In genomic region chr20:57716893-57717292, GRCh38 we compare ENCODE assay signal across 19 cellular contexts. TPM values are rescaled to one million over a fixed set of nuclear protein-coding genes. Genes with fewer than 3 reads are reported as not detected.
DNase-seq lines count a peak whose midpoint lies in the region; ATAC-seq and TF ChIP-seq lines count a peak whose summit lies in the region.
"Had no signal": no experiment of that assay in that cellular context is flagged by ENCODE, and none has a peak within 500 bp of the region (broad histone marks: within the 10 kb centered on the region; RNA-seq: fewer than 3 reads in every experiment).

No MANE protein-coding gene starts in this region.

- no peaks in the 10 kb centered on the region for H3K9me2 ChIP-seq in PC-3 (replicated peaks; ENCODE audit: low read length)

- no peaks in the 10 kb centered on the region for H3K36me3 ChIP-seq in PC-3 (ENCODE audit: low read depth, low read length)
- no peaks in the 10 kb centered on the region for H3K36me3 ChIP-seq in subcutaneous abdominal adipose tissue (ENCODE audit: control insufficient read depth in 5 of 5, insufficient read depth in 5 of 5, low read length in 5 of 5)
- H3K36me3 ChIP-seq: SJCRH30, thyroid gland had no signal

- no peaks in the 10 kb centered on the region for H4K20me1 ChIP-seq in PC-3 (ENCODE audit: low read length)

- no peaks in the 10 kb centered on the region for H3K9me3 Mint-ChIP-seq in effector memory CD8-positive, alpha-beta T cell
- H3K9me3 Mint-ChIP-seq: activated CD4-positive, alpha-beta memory T cell treated with anti-CD3 and anti-CD28 coated beads, Interleukin-2, amount 10 ng/mL, durations not matched to agents 7 days and 5 days; activated T-cell treated with anti-CD3 and anti-CD28 coated beads, Interleukin-2, amount 50 U/mL, for 24 hours; endodermal cell; stimulated activated effector memory CD8-positive, alpha-beta T cell treated with anti-CD3 and anti-CD28 coated beads, Interleukin-12 subunit alpha, Interleukin-12 subunit beta, amount 100 ng/mL, for 72 hours; T-helper 2 cell treated with Interferon-gamma antibody and Interleukin-4, amounts not matched to agents 5 μg/mL and 100 μg/mL, for 36 hours had no signal

- no peak overlapping the region for H3K4me3 Mint-ChIP-seq in effector memory CD8-positive, alpha-beta T cell
- H3K4me3 Mint-ChIP-seq: activated CD4-positive, alpha-beta memory T cell treated with anti-CD3 and anti-CD28 coated beads, Interleukin-2, amount 10 ng/mL, durations not matched to agents 7 days and 5 days; activated T-cell treated with anti-CD3 and anti-CD28 coated beads, Interleukin-2, amount 50 U/mL, for 24 hours; endodermal cell; stimulated activated effector memory CD8-positive, alpha-beta T cell treated with anti-CD3 and anti-CD28 coated beads, Interleukin-12 subunit alpha, Interleukin-12 subunit beta, amount 100 ng/mL, for 72 hours; T-helper 2 cell treated with Interferon-gamma antibody and Interleukin-4, amounts not matched to agents 5 μg/mL and 100 μg/mL, for 36 hours had no signal

- peaks cover 3% of the 10 kb centered on the region for H3F3A ChIP-seq in PC-3 (ENCODE audit: low read length, unreplicated experiment)

- H3K27me3 ChIP-seq in PC-3 (ENCODE audit: low read length) (no peaks in the 10 kb centered on the region), subcutaneous abdominal adipose tissue (ENCODE audit: control insufficient read depth in 5 of 5, insufficient read depth in 4 of 5, low read length in 5 of 5) (no peaks in the 10 kb centered on the region)
- H3K27me3 ChIP-seq: SJCRH30, thyroid gland had no signal

- BruUV-seq in PC-3 (replicated peaks; lab: Mats Ljungman, UMichigan), result no TSS peak

- CTCF ChIA-PET in PC-3 (lab: Charles Lee), result no interaction called here

- no peaks in the 10 kb centered on the region for H3K9me3 ChIP-seq in PC-3 (ENCODE audit: low read length)
- no peaks in the 10 kb centered on the region for H3K9me3 ChIP-seq in subcutaneous abdominal adipose tissue (ENCODE audit: control insufficient read depth in 5 of 5, low read length in 5 of 5)
- H3K9me3 ChIP-seq: SJCRH30, thyroid gland had no signal

- intact Hi-C loops in PC-3 (cut with micrococcal nuclease), result no loop called here

- H3K36me3 Mint-ChIP-seq in effector memory CD8-positive, alpha-beta T cell (ENCODE audit: insufficient read depth), result peaks cover 8% of the 10 kb centered on the region

- peaks cover 20% of the 10 kb centered on the region for H3K79me2 ChIP-seq in PC-3 (ENCODE audit: low read length)

- POLR2A ChIA-PET in PC-3 (lab: Charles Lee; ENCODE audit: unreplicated experiment), result no interaction called here

- no peak overlapping the region for H2AFZ ChIP-seq in PC-3 (ENCODE audit: low read length)

- H3K4me1 Mint-ChIP-seq in effector memory CD8-positive, alpha-beta T cell (ENCODE audit: low read depth in 2 of 2), result peaks cover 3 to 11% of the 10 kb centered on the region in 2 donors

- peak overlapping the region; percentile 0 to 53 for H3K27ac Mint-ChIP-seq in effector memory CD8-positive, alpha-beta T cell
- H3K27ac Mint-ChIP-seq: activated CD4-positive, alpha-beta memory T cell treated with anti-CD3 and anti-CD28 coated beads, Interleukin-2, amount 10 ng/mL, durations not matched to agents 7 days and 5 days; activated T-cell treated with anti-CD3 and anti-CD28 coated beads, Interleukin-2, amount 50 U/mL, for 24 hours; endodermal cell; stimulated activated effector memory CD8-positive, alpha-beta T cell treated with anti-CD3 and anti-CD28 coated beads, Interleukin-12 subunit alpha, Interleukin-12 subunit beta, amount 100 ng/mL, for 72 hours; T-helper 2 cell treated with Interferon-gamma antibody and Interleukin-4, amounts not matched to agents 5 μg/mL and 100 μg/mL, for 36 hours had no signal

- DNase-seq in PC-3 (no peak), medulla oblongata (ENCODE audit: extremely low spot score) (peak; percentile 45), D341Med (ENCODE audit: low spot score) (no peak), GDM1 (lab: John Stamatoyannopoulos, UW) (no peak), T1000 (lab: John Stamatoyannopoulos, UW) (no peak)
- DNase-seq in effector memory CD8-positive, alpha-beta T cell, result no peak
- DNase-seq: activated CD4-positive, alpha-beta memory T cell treated with anti-CD3 and anti-CD28 coated beads, Interleukin-2, amount 10 ng/mL, durations not matched to agents 7 days and 5 days; activated CD4-positive, CD25-positive, alpha-beta regulatory T cell; activated naive CD4-positive, alpha-beta T cell treated with Interleukin-2 at 50 U/mL for 16 hours; activated T-cell treated with anti-CD3 and anti-CD28 coated beads, Interleukin-2, amount 50 U/mL, for 24 hours; endodermal cell; GOT3; Kasumi-1; NCI-H526; SJCRH30; thyroid gland had no signal

- peaks cover 30 to 53% of the 10 kb centered on the region in 2 donors for H3K27me3 Mint-ChIP-seq in effector memory CD8-positive, alpha-beta T cell

- peaks cover 67% of the 10 kb centered on the region for H3K4me1 ChIP-seq in PC-3 (ENCODE audit: insufficient read depth, low read length)
- H3K4me1 ChIP-seq in subcutaneous abdominal adipose tissue (ENCODE audit: control insufficient read depth in 5 of 5, insufficient read depth in 5 of 5, low read length in 5 of 5), result peaks cover 3 to 53% (median 42%) of the 10 kb centered on the region in 5 donors

- peak overlapping the region; percentile 72 for H3K27ac ChIP-seq in PC-3 (ENCODE audit: low read length)
- peak overlapping the region; percentile 55 for H3K27ac ChIP-seq in subcutaneous abdominal adipose tissue (ENCODE audit: low read depth, low read length)
- H3K27ac ChIP-seq: thyroid gland had no signal

- TF ChIP-seq CTCF in PC-3 (conservative IDR thresholded peaks at IDR 0.05; ENCODE audit: low read depth, low read length), result no peak

- H3K4me3 ChIP-seq in PC-3 (ENCODE audit: low read length) (no peak overlapping the region), subcutaneous abdominal adipose tissue (ENCODE audit: low read depth in 1 of 5, low read length in 5 of 5) (no peak overlapping the region)
- H3K4me3 ChIP-seq: SJCRH30, thyroid gland had no signal

- H3K4me2 ChIP-seq in PC-3 (ENCODE audit: low read length), result 0 out of 2 replicates have a peak overlapping the region, but pooled peaks have one; percentile 9

- ATAC-seq in PC-3, result no peak
- ATAC-seq in effector memory CD8-positive, alpha-beta T cell (replicated peaks), result no peak
- ATAC-seq: stimulated activated effector memory CD8-positive, alpha-beta T cell treated with anti-CD3 and anti-CD28 coated beads, Interleukin-12 subunit alpha, Interleukin-12 subunit beta, amount 100 ng/mL, for 72 hours had no signal

- no peak overlapping the region for H3K9ac ChIP-seq in PC-3 (ENCODE audit: low read length)
- no peak overlapping the region for H3K9ac ChIP-seq in subcutaneous abdominal adipose tissue (ENCODE audit: low read length in 5 of 5)

RNA-seq across cellular contexts. Expression of gene PMEPA1, which starts 7.1 kb away (rescaled TPM):
- 21.9 and 29.3 TPM in 2 replicates for total RNA-seq in PC-3 (2014; rRNA removed)
